10 cellular contexts compared by ENCODE assay signal in genomic region chr20:25018425-25018824, GRCh38.
"Had no signal": no experiment of that assay in that cellular context is flagged by ENCODE, and none has a peak within 500 bp of the region (broad histone marks: within the 10 kb centered on the region; RNA-seq: fewer than 3 reads in every experiment).

No MANE protein-coding gene starts in this region.

- H3K27me3 ChIP-seq: tibial nerve had no signal

- H3K4me3 ChIP-seq: left ventricle myocardium inferior, tibial nerve had no signal

- H3K27ac ChIP-seq: left ventricle myocardium inferior, tibial nerve had no signal

- H3K9me3 ChIP-seq: left ventricle myocardium inferior, tibial nerve had no signal

- DNase-seq: activated CD4-positive, alpha-beta T cell treated with anti-CD3 and anti-CD28 coated beads, Interleukin-2, amount 50 U/mL, for 1 hour; activated CD4-positive, CD25-positive, alpha-beta regulatory T cell; activated gamma-delta T cell; foreskin melanocyte; islet precursor cell; left ventricle myocardium inferior; mesendoderm; stimulated activated CD4-positive, alpha-beta T cell treated with anti-CD3 and anti-CD28 coated beads, Interleukin-4, amount 100 ng/mL, for 4 hours; T-helper 2 cell had no signal
